9 cellular contexts compared by ENCODE assay signal in genomic region chr1:86616871-86617270, GRCh38.
DNase-seq lines count a peak whose midpoint lies in the region; ATAC-seq and TF ChIP-seq lines count a peak whose summit lies in the region.
"Had no signal": no experiment of that assay in that cellular context is flagged by ENCODE, and none has a peak within 500 bp of the region (broad histone marks: within the 10 kb centered on the region; RNA-seq: fewer than 3 reads in every experiment).

No MANE protein-coding gene starts in this region.

- H3K27me3 ChIP-seq in spleen (replicated peaks in 1 of 7) = no peaks in the 10 kb centered on the region

- ATAC-seq in activated CD4-positive, CD25-positive, alpha-beta regulatory T cell treated with anti-CD3 and anti-CD28 coated beads, Interleukin-2, amount 50 U/mL, for 24 hours = peak; percentile 61 to 65
- ATAC-seq in HG03025 (IDR thresholded peaks at IDR 0.05; ENCODE audit: low FRiP score, unreplicated experiment) = peak; percentile 99

- no peak for TF ChIP-seq CTCF in spleen (IDR thresholded peaks at IDR 0.05 in 8 of 11, conservative IDR thresholded peaks at IDR 0.05 in 3 of 11)

- H3K4me1 ChIP-seq in spleen = peaks cover 0 to 16% (median 9%) of the 10 kb centered on the region in 6 donors

- no peak overlapping the region for H3K4me3 ChIP-seq in spleen

- H3K27ac ChIP-seq in spleen = peak overlapping the region in 7 of 8 donors; percentile 29 to 68 (median 55)
- H3K27ac ChIP-seq: 22Rv1 had no signal

- no peak for TF ChIP-seq POLR2A in spleen (IDR thresholded peaks at IDR 0.05)

- intact Hi-C loops in spleen (cut with DNase I; ENCODE audit: low total_unique reads) = no loop called here

- H3K9me3 ChIP-seq in spleen = peaks cover 0 to 34% (median 26%) of the 10 kb centered on the region in 8 donors

- DNase-seq in activated CD4-positive, CD25-positive, alpha-beta regulatory T cell treated with anti-CD3 and anti-CD28 coated beads, Interleukin-2, amount 50 U/mL, for 72 hours = no peak
- DNase-seq in RPMI8226 (peak; percentile 52), spleen (no peak), NCI-H748 (lab: John Stamatoyannopoulos, UW; ENCODE audit: unreplicated experiment) (no peak), NCI-H2196 treated with DMSO at 0.1 percent for 48 hours (lab: John Stamatoyannopoulos, UW; ENCODE audit: unreplicated experiment) (no peak)
- no peak for DNase-seq in stimulated activated CD4-positive, alpha-beta T cell treated with anti-CD3 and anti-CD28 coated beads, Interleukin-4, amount 100 ng/mL, for 1 hour

- no peaks in the 10 kb centered on the region for H3K36me3 ChIP-seq in spleen

- WGBS in spleen, 5 donors = 5 to 14% (median 13%) methylated on average over 1 of the region's 1 CpG
